ENCODE assay signal across 11 cellular contexts in the genomic region with DNA sequence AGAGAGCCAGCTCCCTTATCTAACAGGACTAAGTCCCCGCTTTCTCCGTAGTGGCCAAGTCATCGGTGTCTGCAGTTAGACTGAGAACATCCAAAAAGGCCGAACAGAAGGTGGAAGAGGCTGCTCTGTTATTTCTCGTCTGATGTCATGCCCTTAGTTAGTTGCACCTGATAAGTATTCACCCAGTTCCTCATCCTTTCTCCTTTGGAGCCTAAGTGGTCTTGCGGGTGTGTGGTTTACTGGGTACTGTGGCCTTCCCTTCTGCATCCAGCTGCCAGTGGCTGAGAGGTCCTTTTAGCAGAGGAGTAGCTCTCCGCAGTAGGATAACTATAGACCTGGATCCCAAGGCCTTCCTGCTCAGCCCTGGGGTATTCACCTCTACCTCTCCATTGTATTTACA.
"Had no signal": no experiment of that assay in that cellular context is flagged by ENCODE, and none has a peak within 500 bp of the region (broad histone marks: within the 10 kb centered on the region; RNA-seq: fewer than 3 reads in every experiment).

No MANE protein-coding gene starts in this region.

- H3K36me3 ChIP-seq: esophagus muscularis mucosa, pancreas had no signal

- H3K9me3 ChIP-seq: esophagus muscularis mucosa, pancreas had no signal

- H3K27me3 ChIP-seq: esophagus muscularis mucosa, pancreas had no signal

- DNase-seq: activated CD4-positive, alpha-beta T cell treated with anti-CD3 and anti-CD28 coated beads for 48 hours; activated CD8-positive, alpha-beta T cell treated with anti-CD3 and anti-CD28 coated beads for 36 hours; activated naive CD4-positive, alpha-beta T cell; aorta; cortex of kidney; effector CD4-positive, alpha-beta T cell; naive thymus-derived CD4-positive, alpha-beta T cell; pancreas had no signal

- H3K4me3 ChIP-seq: esophagus muscularis mucosa, pancreas had no signal

- H3K27ac Mint-ChIP-seq: activated CD8-positive, alpha-beta T cell treated with anti-CD3 and anti-CD28 coated beads for 36 hours had no signal

- H3K4me3 Mint-ChIP-seq: activated CD8-positive, alpha-beta T cell treated with anti-CD3 and anti-CD28 coated beads for 36 hours had no signal

- H3K4me1 ChIP-seq: pancreas had no signal

- ATAC-seq: left lobe of liver; naive thymus-derived CD4-positive, alpha-beta T cell; pancreas; sciatic nerve had no signal

- H3K27ac ChIP-seq: esophagus muscularis mucosa, pancreas had no signal
